20 cellular contexts compared by ENCODE assay signal in genomic region chr11:43935131-43935979, GRCh38. TPM values are rescaled to one million over a fixed set of nuclear protein-coding genes. Genes with fewer than 3 reads are reported as not detected.
"Had no signal": no experiment of that assay in that cellular context is flagged by ENCODE, and none has a peak within 500 bp of the region (broad histone marks: within the 10 kb centered on the region; RNA-seq: fewer than 3 reads in every experiment).

No MANE protein-coding gene starts in this region.

- H3K4me1 ChIP-seq: right lobe of liver, uterus had no signal

- DNase-seq: effector memory CD4-positive, alpha-beta T cell; gastrocnemius medialis; islet precursor cell; mammary epithelial cell; psoas muscle; retina; right lobe of liver; spleen; stimulated activated CD4-positive, alpha-beta T cell treated with anti-CD3 and anti-CD28 coated beads, Interleukin-15, amount 100 ng/mL, for 24 hours; stimulated activated CD4-positive, alpha-beta T cell treated with anti-CD3 and anti-CD28 coated beads, Interleukin-1b, Interleukin-23, amount 100 ng/mL, for 48 hours; stimulated activated CD4-positive, alpha-beta T cell treated with anti-CD3 and anti-CD28 coated beads, Interleukin-4, amount 100 ng/mL, for 24 hours; tibial artery; upper lobe of left lung had no signal

- ATAC-seq: gastrocnemius medialis; left lobe of liver; psoas muscle; stimulated activated memory B cell treated with anti-CD40 and anti-IgM and Interleukin-4, amounts not matched to agents 10 μg/mL and 1 μg/mL and 100 μg/mL, for 72 hours had no signal

- H3K4me3 ChIP-seq: esophagus muscularis mucosa, gastrocnemius medialis, psoas muscle, right lobe of liver, spleen, tibial artery, upper lobe of left lung, uterus had no signal

- H3K27ac ChIP-seq: epithelial cell of prostate, esophagus muscularis mucosa, gastrocnemius medialis, psoas muscle, right lobe of liver, spleen, upper lobe of left lung, uterus had no signal

- H3K9me3 ChIP-seq: esophagus muscularis mucosa, gastrocnemius medialis, psoas muscle, right lobe of liver, spleen, tibial artery, upper lobe of left lung, uterus had no signal

- H3K36me3 Mint-ChIP-seq: natural killer cell treated with Interleukin-12 subunit alpha and Interleukin-12 subunit beta and Interleukin-15 and Interleukin-18, amount 100 ng/mL, for 72 hours; stimulated activated memory B cell treated with anti-CD40 and anti-IgM and Interleukin-4, amounts not matched to agents 10 μg/mL and 1 μg/mL and 100 μg/mL, for 72 hours had no signal

- H3K9me3 Mint-ChIP-seq: natural killer cell treated with Interleukin-12 subunit alpha and Interleukin-12 subunit beta and Interleukin-15 and Interleukin-18, amount 100 ng/mL, for 72 hours; stimulated activated memory B cell treated with anti-CD40 and anti-IgM and Interleukin-4, amounts not matched to agents 10 μg/mL and 1 μg/mL and 100 μg/mL, for 72 hours; stimulated activated naive CD8-positive, alpha-beta T cell treated with anti-CD3 and anti-CD28 coated beads, Interleukin-15, Interleukin-2, amounts not matched to agents 100 ng/mL and 50 ng/mL, for 24 hours had no signal

- H3K36me3 ChIP-seq: esophagus muscularis mucosa, gastrocnemius medialis, right lobe of liver, spleen, tibial artery, upper lobe of left lung, uterus had no signal

- H3K27me3 ChIP-seq: esophagus muscularis mucosa, right lobe of liver, tibial artery, upper lobe of left lung, uterus had no signal

- H3K4me1 Mint-ChIP-seq: stimulated activated memory B cell treated with anti-CD40 and anti-IgM and Interleukin-4, amounts not matched to agents 10 μg/mL and 1 μg/mL and 100 μg/mL, for 72 hours had no signal

- H3K27ac Mint-ChIP-seq: natural killer cell treated with Interleukin-12 subunit alpha and Interleukin-12 subunit beta and Interleukin-15 and Interleukin-18, amount 100 ng/mL, for 72 hours; stimulated activated memory B cell treated with anti-CD40 and anti-IgM and Interleukin-4, amounts not matched to agents 10 μg/mL and 1 μg/mL and 100 μg/mL, for 72 hours; stimulated activated naive CD8-positive, alpha-beta T cell treated with anti-CD3 and anti-CD28 coated beads, Interleukin-15, Interleukin-2, amounts not matched to agents 100 ng/mL and 50 ng/mL, for 24 hours had no signal

- H3K4me3 Mint-ChIP-seq: natural killer cell treated with Interleukin-12 subunit alpha and Interleukin-12 subunit beta and Interleukin-15 and Interleukin-18, amount 100 ng/mL, for 72 hours; stimulated activated memory B cell treated with anti-CD40 and anti-IgM and Interleukin-4, amounts not matched to agents 10 μg/mL and 1 μg/mL and 100 μg/mL, for 72 hours; stimulated activated naive CD8-positive, alpha-beta T cell treated with anti-CD3 and anti-CD28 coated beads, Interleukin-15, Interleukin-2, amounts not matched to agents 100 ng/mL and 50 ng/mL, for 24 hours had no signal

RNA-seq across cellular contexts. Expression of gene C11orf96, which starts 7.1 kb away (rescaled TPM):
- total RNA-seq: mammary epithelial cell had no signal
- polyA plus RNA-seq: mammary epithelial cell had no signal
